ENCODE assay signal across 13 cellular contexts in genomic region chr4:33746979-33747378, GRCh38.
DNase-seq lines count a peak whose midpoint lies in the region; ATAC-seq and TF ChIP-seq lines count a peak whose summit lies in the region.
"Had no signal": no experiment of that assay in that cellular context is flagged by ENCODE, and none has a peak within 500 bp of the region (broad histone marks: within the 10 kb centered on the region; RNA-seq: fewer than 3 reads in every experiment).

No MANE protein-coding gene starts in this region.

- intact Hi-C loops in esophagus muscularis mucosa (cut with DNase I) = no loop called here

- whole genome bisulfite sequencing in H9 (ENCODE audit: extremely low coverage, insufficient read length, low lambda C conversion rate) = no CpG with 5 or more reads among the region's 2 CpGs
- WGBS in mesenchymal stem cell = 86% methylated on average over 2 of the region's 2 CpGs
- 67% methylated on average over 2 of the region's 2 CpGs for WGBS in esophagus muscularis mucosa

- H3K36me3 Mint-ChIP-seq in H9 (ENCODE audit: insufficient read depth in 1 of 3, low read depth in 3 of 3) = peaks cover 7 to 24% (median 8%) of the 10 kb centered on the region in 3 experiments
- H3K36me3 Mint-ChIP-seq: naive B cell had no signal

- no peaks in the 10 kb centered on the region for H3K79me2 ChIP-seq in H9 (ENCODE audit: insufficient read depth, low read length)

- H4K8ac ChIP-seq in H9 (replicated peaks; ENCODE audit: insufficient read length, low read depth, low read length) = no peak overlapping the region
- no peak overlapping the region for H4K8ac ChIP-seq in mesenchymal stem cell (ENCODE audit: low read length)

- H3K4me3 ChIP-seq in mesenchymal stem cell (ENCODE audit: insufficient read depth in 1 of 2, low read depth in 1 of 2, low read length in 2 of 2) (no peak overlapping the region), esophagus muscularis mucosa (no peak overlapping the region)
- H3K4me3 ChIP-seq: sigmoid colon had no signal

- H2BK120ac ChIP-seq in H9 (ENCODE audit: low read depth, low read length, poor library complexity, severe bottlenecking) (no peak overlapping the region), mesenchymal stem cell (ENCODE audit: low read depth, low read length) (peak overlapping the region; percentile 2)

- no peak overlapping the region for H3K14ac ChIP-seq in H9 (ENCODE audit: insufficient read depth, low read length)
- no peak overlapping the region for H3K14ac ChIP-seq in mesenchymal stem cell (ENCODE audit: low read length in 2 of 2)

- peaks cover 11 to 22% of the 10 kb centered on the region in 2 experiments for H3K9me3 Mint-ChIP-seq in H9

- H2BK12ac ChIP-seq in H9 (ENCODE audit: insufficient read length, low read depth, low read length) (no peak overlapping the region), mesenchymal stem cell (ENCODE audit: low read length in 2 of 2) (peak overlapping the region in 1 of 2 experiments; percentile 16)

- H2AK5ac ChIP-seq in H9 (ENCODE audit: insufficient read length, low read length) (no peak overlapping the region), mesenchymal stem cell (ENCODE audit: low read length, severe bottlenecking) (no peak overlapping the region)

- no peak overlapping the region for H4K5ac ChIP-seq in H9 (ENCODE audit: insufficient read length, low read depth, low read length)

- H3K23ac ChIP-seq in H9 (ENCODE audit: insufficient read length, low read depth, low read length) = no peak overlapping the region
- H3K23ac ChIP-seq in mesenchymal stem cell (ENCODE audit: low read length in 2 of 2) = no peak overlapping the region

- DNase-seq in H9 (no peak), NCI-H69 (lab: John Stamatoyannopoulos, UW) (peak; percentile 21), mesenchymal stem cell (no peak), esophagus muscularis mucosa (ENCODE audit: extremely low spot score) (no peak), pons (ENCODE audit: low spot score) (no peak)
- DNase-seq: activated T-cell treated with anti-CD3 and anti-CD28 coated beads, Interleukin-2, amount 50 U/mL, for 4 hours; Caco-2; naive B cell; NCI-H1436; sigmoid colon had no signal

- H3K56ac ChIP-seq in H9 (ENCODE audit: insufficient read length, low read depth, low read length) = no peak overlapping the region

- ATAC-seq in GM18511 (IDR thresholded peaks at IDR 0.05; ENCODE audit: unreplicated experiment) = peak; percentile 77
- ATAC-seq in HG03045 (IDR thresholded peaks at IDR 0.05; ENCODE audit: unreplicated experiment) = no peak
- ATAC-seq in HG03196 (IDR thresholded peaks at IDR 0.05; ENCODE audit: unreplicated experiment) = no peak
- ATAC-seq: activated T-cell treated with anti-CD3 and anti-CD28 coated beads, Interleukin-2, amount 50 U/mL, for 4 hours had no signal

- peak overlapping the region; percentile 84 for H2AFZ ChIP-seq in H9 (ENCODE audit: low read length)
- H2AFZ ChIP-seq in mesenchymal stem cell (ENCODE audit: low read depth, low read length) = no peak overlapping the region

- H2BK15ac ChIP-seq in H9 (ENCODE audit: low read depth, low read length) (no peak overlapping the region), mesenchymal stem cell (ENCODE audit: low read depth, poor library complexity, severe bottlenecking) (no peak overlapping the region)

- no peak overlapping the region for H3K4me2 ChIP-seq in H9 (ENCODE audit: insufficient read depth, insufficient read length, low read length)
- H3K4me2 ChIP-seq in mesenchymal stem cell (ENCODE audit: low read length, poor library complexity, severe bottlenecking) = no peak overlapping the region

- H3K27me3 ChIP-seq in H9 (ENCODE audit: insufficient read depth, low read length) (no peaks in the 10 kb centered on the region), mesenchymal stem cell (ENCODE audit: control insufficient read depth in 1 of 2, insufficient read depth in 1 of 2, low read length in 2 of 2) (no peaks in the 10 kb centered on the region), esophagus muscularis mucosa (no peaks in the 10 kb centered on the region)
- H3K27me3 ChIP-seq: sigmoid colon had no signal

- H3K18ac ChIP-seq in H9 (ENCODE audit: insufficient read length, low read depth, low read length) (peak overlapping the region; percentile 82), mesenchymal stem cell (ENCODE audit: low read depth in 1 of 2, low read length in 2 of 2) (peak overlapping the region; percentile 11 to 50)

- peak overlapping the region in 1 of 3 experiments; percentile 95; a peak in 2 of 7 replicates for H3K27ac Mint-ChIP-seq in H9

- H3T11ph ChIP-seq in H9 (ENCODE audit: low read length) = no peak overlapping the region

- H3K27ac ChIP-seq in H9 (ENCODE audit: insufficient read length, low read depth, low read length) (no peak overlapping the region), mesenchymal stem cell (ENCODE audit: low read length, poor library complexity, severe bottlenecking) (no peak overlapping the region), esophagus muscularis mucosa (replicated peaks in 1 of 4) (no peak overlapping the region)
- H3K27ac ChIP-seq: sigmoid colon had no signal

- no peaks in the 10 kb centered on the region for H3K9me3 ChIP-seq in H9 (ENCODE audit: control insufficient read depth, low read depth, low read length)
- H3K9me3 ChIP-seq in mesenchymal stem cell (ENCODE audit: control insufficient read depth, low read length) = no peaks in the 10 kb centered on the region
- H3K9me3 ChIP-seq in esophagus muscularis mucosa = no peaks in the 10 kb centered on the region
- H3K9me3 ChIP-seq: Caco-2, sigmoid colon had no signal

- no peaks in the 10 kb centered on the region for H3K27me3 Mint-ChIP-seq in H9 (ENCODE audit: low read depth)
- H3K27me3 Mint-ChIP-seq: naive B cell had no signal

- no peak overlapping the region for H2BK5ac ChIP-seq in H9 (ENCODE audit: insufficient read length, low read length)
- no peak overlapping the region for H2BK5ac ChIP-seq in mesenchymal stem cell (ENCODE audit: low read depth, low read length, poor library complexity, severe bottlenecking)

- TF ChIP-seq CTCF in H9 (conservative IDR thresholded peaks at IDR 0.05) = no peak
- no peak for TF ChIP-seq CTCF in esophagus muscularis mucosa (IDR thresholded peaks at IDR 0.05)

- H3K4me1 ChIP-seq in H9 (ENCODE audit: insufficient read depth, low read length) (no peaks in the 10 kb centered on the region), mesenchymal stem cell (ENCODE audit: control insufficient read depth, insufficient read depth, low read depth, low read length) (peaks cover 2% of the 10 kb centered on the region), esophagus muscularis mucosa (no peaks in the 10 kb centered on the region)
- H3K4me1 ChIP-seq: Caco-2, sigmoid colon had no signal

- H4K91ac ChIP-seq in H9 (ENCODE audit: insufficient read length, low read depth, low read length) = no peak overlapping the region
- no peak overlapping the region for H4K91ac ChIP-seq in mesenchymal stem cell (ENCODE audit: low read length)

- no peak overlapping the region for H2BK20ac ChIP-seq in H9 (ENCODE audit: low read depth, low read length, poor library complexity, severe bottlenecking)

- H4K20me1 ChIP-seq in H9 (ENCODE audit: control insufficient read depth, insufficient read depth, insufficient read length) = no peaks in the 10 kb centered on the region

- no peak for TF ChIP-seq EP300 in esophagus muscularis mucosa (IDR thresholded peaks at IDR 0.05)

- H3K4ac ChIP-seq in H9 (ENCODE audit: low read depth, low read length) = no peak overlapping the region
- no peak overlapping the region for H3K4ac ChIP-seq in mesenchymal stem cell (ENCODE audit: low read depth in 1 of 2, low read length in 2 of 2)

- H3K23me2 ChIP-seq in H9 (ENCODE audit: insufficient read length, low read depth, low read length, poor library complexity, severe bottlenecking) = no peaks in the 10 kb centered on the region

- H3K36me3 ChIP-seq in mesenchymal stem cell (ENCODE audit: control insufficient read depth in 1 of 2, insufficient read depth in 2 of 2, low read depth in 1 of 2, low read length in 2 of 2) (no peaks in the 10 kb centered on the region), esophagus muscularis mucosa (no peaks in the 10 kb centered on the region)
- H3K36me3 ChIP-seq: sigmoid colon had no signal

- no peaks in the 10 kb centered on the region for H3K4me1 Mint-ChIP-seq in H9
- H3K4me1 Mint-ChIP-seq: naive B cell had no signal

- no peak for TF ChIP-seq POLR2A in esophagus muscularis mucosa (IDR thresholded peaks at IDR 0.05; ENCODE audit: low read depth)

- H3K79me1 ChIP-seq in H9 (ENCODE audit: insufficient read depth, low read depth, low read length, poor library complexity, severe bottlenecking) (no peaks in the 10 kb centered on the region), mesenchymal stem cell (replicated peaks; ENCODE audit: low read length, poor library complexity, severe bottlenecking) (no peaks in the 10 kb centered on the region)

- no peak overlapping the region for H3K4me3 Mint-ChIP-seq in H9
- H3K4me3 Mint-ChIP-seq: activated T-cell treated with anti-CD3 and anti-CD28 coated beads, Interleukin-2, amount 50 U/mL, for 4 hours; naive B cell had no signal

- H3K9ac ChIP-seq in H9 (ENCODE audit: extremely low read depth, insufficient read length, low read length) (no peak overlapping the region), mesenchymal stem cell (ENCODE audit: low read length) (peak overlapping the region; percentile 22)
